In the genomic region with DNA sequence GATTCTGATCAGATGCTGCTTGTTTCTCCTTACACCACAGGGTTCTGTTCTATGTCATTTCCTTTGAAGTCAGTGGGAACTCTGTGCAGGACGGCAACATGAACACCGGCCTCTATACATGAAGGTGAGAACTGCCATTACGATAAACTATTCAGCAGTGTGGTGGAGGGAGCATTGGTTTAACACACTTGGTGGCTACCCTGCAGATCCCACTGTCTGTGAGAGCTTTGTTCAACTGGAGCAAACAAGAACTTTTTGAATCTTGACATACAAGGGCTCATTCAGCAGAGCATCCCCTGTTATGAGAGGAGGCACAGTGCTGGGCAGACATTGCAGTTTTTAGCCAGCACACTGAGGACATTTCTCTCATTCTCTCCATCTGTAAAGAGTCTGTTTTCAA, we compare ENCODE assay signal across 27 cellular contexts. TPM values are rescaled to one million over a fixed set of nuclear protein-coding genes. Genes with fewer than 3 reads are reported as not detected.
DNase-seq lines count a peak whose midpoint lies in the region; TF ChIP-seq lines count a peak whose summit lies in the region.
"Had no signal": no experiment of that assay in that cellular context is flagged by ENCODE, and none has a peak within 500 bp of the region (broad histone marks: within the 10 kb centered on the region; RNA-seq: fewer than 3 reads in every experiment).

No MANE protein-coding gene starts in this region.

- no peak overlapping the region for H3K9ac ChIP-seq in neural progenitor cell
- H3K9ac ChIP-seq: GM23248 had no signal

- no peak overlapping the region for H3K4me3 ChIP-seq in neural progenitor cell
- H3K4me3 ChIP-seq: GM23248, heart right ventricle, Peyer's patch, SJCRH30, spleen, upper lobe of right lung had no signal

- peaks cover 5% of the 10 kb centered on the region for H3F3A ChIP-seq in neural progenitor cell (ENCODE audit: low read depth)

- H3K79me2 ChIP-seq in neural progenitor cell (ENCODE audit: low read depth): no peaks in the 10 kb centered on the region

- no peaks in the 10 kb centered on the region for H3K9me3 Mint-ChIP-seq in neural progenitor cell
- H3K9me3 Mint-ChIP-seq in T-helper 2 cell treated with Interferon-gamma antibody and Interleukin-4, amounts not matched to agents 5 μg/mL and 100 μg/mL, for 36 hours: no peaks in the 10 kb centered on the region
- H3K9me3 Mint-ChIP-seq: activated naive CD4-positive, alpha-beta T cell treated with anti-CD3 and anti-CD28 coated beads, Interleukin-2, amount 10 ng/mL, durations not matched to agents 7 days and 5 days; activated T-helper 1 cell treated with anti-CD3 and anti-CD28 coated beads, Interleukin-12 subunit alpha, Interleukin-12 subunit beta, Interleukin-2, Interleukin-4 antibody, amounts not matched to agents 30 ng/mL and 10 ng/mL and 1 ng/mL, durations not matched to agents 14 hours and 24 hours and 36 hours; T-cell had no signal

- DNase-seq in SK-MEL-5 (ENCODE audit: low read depth, low spot score) (peak; percentile 87), epidermal melanocyte (ENCODE audit: insufficient read length, low spot score) (peak; percentile 34), neural progenitor cell (ENCODE audit: low spot score) (no peak), kidney tubule cell (ENCODE audit: low spot score) (no peak)
- DNase-seq in NK-92 treated with Interleukin-12 subunit alpha and Interleukin-12 subunit beta, amount 100 ng/mL, for 24 hours (lab: John Stamatoyannopoulos, UW): no peak
- DNase-seq in T-helper 2 cell treated with Interferon-gamma antibody and Interleukin-4, amounts not matched to agents 5 μg/mL and 100 μg/mL, for 36 hours (ENCODE audit: low spot score): no peak
- DNase-seq: activated CD4-positive, alpha-beta T cell treated with anti-CD3 and anti-CD28 coated beads, Interleukin-2, amount 50 U/mL, for 48 hours; activated naive CD4-positive, alpha-beta T cell treated with anti-CD3 and anti-CD28 coated beads, Interleukin-2, amount 10 ng/mL, durations not matched to agents 7 days and 5 days; Calu3; effector CD8-positive, alpha-beta T cell; erythroblast; GM23248; heart right ventricle; left colon; mammary epithelial cell; NCI-H1092 treated with DMSO at 0.1 percent for 48 hours; NCI-H187 treated with DMSO at 0.1 percent for 48 hours; NCI-H2171 treated with DMSO at 0.1 percent for 48 hours; NCI-H526; Peyer's patch; SJCRH30; spleen; T-cell; upper lobe of right lung had no signal

- no peaks in the 10 kb centered on the region for H3K27me3 Mint-ChIP-seq in neural progenitor cell (ENCODE audit: insufficient read depth, low read depth)
- H3K27me3 Mint-ChIP-seq in T-helper 2 cell treated with Interferon-gamma antibody and Interleukin-4, amounts not matched to agents 5 μg/mL and 100 μg/mL, for 36 hours (ENCODE audit: low read depth): peaks cover 2% of the 10 kb centered on the region
- H3K27me3 Mint-ChIP-seq: activated naive CD4-positive, alpha-beta T cell treated with anti-CD3 and anti-CD28 coated beads, Interleukin-2, amount 10 ng/mL, durations not matched to agents 7 days and 5 days had no signal

- peak overlapping the region; percentile 51 for H3K27ac Mint-ChIP-seq in neural progenitor cell
- no peak overlapping the region for H3K27ac Mint-ChIP-seq in T-helper 2 cell treated with Interferon-gamma antibody and Interleukin-4, amounts not matched to agents 5 μg/mL and 100 μg/mL, for 36 hours
- H3K27ac Mint-ChIP-seq: activated naive CD4-positive, alpha-beta T cell treated with anti-CD3 and anti-CD28 coated beads, Interleukin-2, amount 10 ng/mL, durations not matched to agents 7 days and 5 days; activated T-helper 1 cell treated with anti-CD3 and anti-CD28 coated beads, Interleukin-12 subunit alpha, Interleukin-12 subunit beta, Interleukin-2, Interleukin-4 antibody, amounts not matched to agents 30 ng/mL and 10 ng/mL and 1 ng/mL, durations not matched to agents 14 hours and 24 hours and 36 hours; CD14-positive monocyte; T-cell had no signal

- peak overlapping the region; percentile 41 for H3K4me3 Mint-ChIP-seq in neural progenitor cell
- no peak overlapping the region for H3K4me3 Mint-ChIP-seq in T-helper 2 cell treated with Interferon-gamma antibody and Interleukin-4, amounts not matched to agents 5 μg/mL and 100 μg/mL, for 36 hours
- H3K4me3 Mint-ChIP-seq: activated naive CD4-positive, alpha-beta T cell treated with anti-CD3 and anti-CD28 coated beads, Interleukin-2, amount 10 ng/mL, durations not matched to agents 7 days and 5 days; activated T-helper 1 cell treated with anti-CD3 and anti-CD28 coated beads, Interleukin-12 subunit alpha, Interleukin-12 subunit beta, Interleukin-2, Interleukin-4 antibody, amounts not matched to agents 30 ng/mL and 10 ng/mL and 1 ng/mL, durations not matched to agents 14 hours and 24 hours and 36 hours; CD14-positive monocyte; T-cell had no signal

- no peaks in the 10 kb centered on the region for H4K20me1 ChIP-seq in neural progenitor cell (ENCODE audit: low read depth)

- H3K36me3 ChIP-seq in neural progenitor cell: no peaks in the 10 kb centered on the region
- H3K36me3 ChIP-seq: heart right ventricle, Peyer's patch, SJCRH30, spleen, upper lobe of right lung had no signal

- no peak overlapping the region for H3K4me2 ChIP-seq in neural progenitor cell

- in situ Hi-C loops in SK-MEL-5 (cut with HindIII; ENCODE audit: low pct_unique_long_range_greater_than_20kb, low sequenced_read_pairs): no loop called here

- H2AFZ ChIP-seq in neural progenitor cell (replicated peaks): peak overlapping the region; percentile 73
- H2AFZ ChIP-seq: GM23248 had no signal

- H3K27me3 ChIP-seq in neural progenitor cell: no peaks in the 10 kb centered on the region
- H3K27me3 ChIP-seq: heart right ventricle, Peyer's patch, SJCRH30, spleen, upper lobe of right lung had no signal

- H3K4me1 Mint-ChIP-seq in neural progenitor cell: peaks cover 10% of the 10 kb centered on the region
- H3K4me1 Mint-ChIP-seq in T-helper 2 cell treated with Interferon-gamma antibody and Interleukin-4, amounts not matched to agents 5 μg/mL and 100 μg/mL, for 36 hours (ENCODE audit: low read depth): no peaks in the 10 kb centered on the region
- H3K4me1 Mint-ChIP-seq: activated naive CD4-positive, alpha-beta T cell treated with anti-CD3 and anti-CD28 coated beads, Interleukin-2, amount 10 ng/mL, durations not matched to agents 7 days and 5 days; T-cell had no signal

- H3K27ac ChIP-seq in neural progenitor cell: no peak overlapping the region
- peak overlapping the region; percentile 73 for H3K27ac ChIP-seq in temporal lobe (ENCODE audit: low read depth, low read length)
- H3K27ac ChIP-seq: GM23248, heart right ventricle, Peyer's patch, SJCRH30, spleen, upper lobe of right lung had no signal

- no peak for TF ChIP-seq CTCF in neural progenitor cell (IDR thresholded peaks at IDR 0.05)

- H3K9me3 ChIP-seq in neural progenitor cell (ENCODE audit: low read depth): no peaks in the 10 kb centered on the region
- H3K9me3 ChIP-seq: heart right ventricle, Peyer's patch, SJCRH30, spleen, upper lobe of right lung had no signal

- H3K4me1 ChIP-seq in neural progenitor cell: no peaks in the 10 kb centered on the region
- H3K4me1 ChIP-seq: heart right ventricle, Peyer's patch, SJCRH30, spleen, upper lobe of right lung had no signal

- no peaks in the 10 kb centered on the region for H3K36me3 Mint-ChIP-seq in neural progenitor cell
- H3K36me3 Mint-ChIP-seq in T-helper 2 cell treated with Interferon-gamma antibody and Interleukin-4, amounts not matched to agents 5 μg/mL and 100 μg/mL, for 36 hours (ENCODE audit: low read depth): no peaks in the 10 kb centered on the region
- H3K36me3 Mint-ChIP-seq: activated naive CD4-positive, alpha-beta T cell treated with anti-CD3 and anti-CD28 coated beads, Interleukin-2, amount 10 ng/mL, durations not matched to agents 7 days and 5 days; CD14-positive monocyte; T-cell had no signal

RNA-seq across cellular contexts. Expression of gene FRS2, which starts 10.7 kb away (rescaled TPM):
- total RNA-seq in SK-MEL-5 (2014; rRNA removed; shearing (Covaris generic)): 24.3 and 26.6 TPM in 2 replicates
- 12.0 and 13.2 TPM in 2 replicates for polyA plus RNA-seq in SK-MEL-5 (2015; cell fraction: cytosol; rRNA removed)
- 26.9 and 31.6 TPM in 2 replicates for polyA plus RNA-seq in SK-MEL-5 (2015; cell fraction: nucleus; rRNA removed)
- total RNA-seq in neural progenitor cell (ENCODE audit: low replicate concordance) (89.0 and 128 TPM in 2 replicates), temporal lobe (54.1 TPM)

Comparison
In these comparisons a context has a peak if more than half of its experiments do, and no peak if none do; other contexts are left out.
1. DNase-seq: peak in SK-MEL-5 (single experiment) and epidermal melanocyte (single experiment); none in neural progenitor cell (single experiment), NK-92 treated with Interleukin-12 subunit alpha and Interleukin-12 subunit beta, amount 100 ng/mL, for 24 hours (single experiment), T-helper 2 cell treated with Interferon-gamma antibody and Interleukin-4, amounts not matched to agents 5 μg/mL and 100 μg/mL, for 36 hours (single experiment) and kidney tubule cell (single experiment).